8 cellular contexts compared by ENCODE assay signal in genomic region chr9:121299467-121300282, GRCh38. TPM values are rescaled to one million over a fixed set of nuclear protein-coding genes. Genes with fewer than 3 reads are reported as not detected.
DNase-seq lines count a peak whose midpoint lies in the region; ATAC-seq and TF ChIP-seq lines count a peak whose summit lies in the region.

No MANE protein-coding gene starts in this region.

- H3K9me3 Mint-ChIP-seq in osteocyte (ENCODE audit: unreplicated experiment): no peaks in the 10 kb centered on the region

- H3K4me3 Mint-ChIP-seq in osteocyte (ENCODE audit: unreplicated experiment): peak overlapping the region; percentile 81

- H3K27me3 ChIP-seq in HUES48 (ENCODE audit: control insufficient read depth, insufficient read depth, low read length): peaks cover 36% of the 10 kb centered on the region

- TF ChIP-seq CTCF in osteocyte (IDR thresholded peaks at IDR 0.05): no peak

- peak; percentile 56 for DNase-seq in ELF-1 (ENCODE audit: low read depth, low spot score)
- peak; percentile 21 for DNase-seq in activated naive CD4-positive, alpha-beta T cell treated with anti-CD3 and anti-CD28 coated beads, Interleukin-2, amount 50 U/mL, for 16 hours
- peak; percentile 91 for DNase-seq in cardiac septum (ENCODE audit: low spot score)
- DNase-seq in osteocyte (ENCODE audit: extremely low spot score, unreplicated experiment): no peak

- H3K36me3 ChIP-seq in HUES48 (ENCODE audit: control insufficient read depth, insufficient read depth, low read length): peaks cover 4% of the 10 kb centered on the region; the same call in 1 of the 2 replicates

- intact Hi-C loops in cardiac septum (cut with DNase I): loop anchor here (1.0 kb wide), 1 partner anchor 12 kb away; no protein-coding TSS in a partner anchor

- peak overlapping the region; percentile 62 for H3K4me3 ChIP-seq in HUES48 (ENCODE audit: low read depth, low read length)

- ATAC-seq in HG02884 (IDR thresholded peaks at IDR 0.05; ENCODE audit: unreplicated experiment) (no peak), GM21529 (IDR thresholded peaks at IDR 0.05; ENCODE audit: unreplicated experiment) (no peak), GM18873 (IDR thresholded peaks at IDR 0.05; ENCODE audit: low FRiP score, unreplicated experiment) (no peak)

- no peaks in the 10 kb centered on the region for H3K9me3 ChIP-seq in HUES48 (ENCODE audit: control insufficient read depth, insufficient read depth, low read length)

- H3K4me1 ChIP-seq in HUES48 (ENCODE audit: control insufficient read depth, insufficient read depth, low read length): peaks cover 22% of the 10 kb centered on the region

- H3K36me3 Mint-ChIP-seq in osteocyte (ENCODE audit: unreplicated experiment): peaks cover 17% of the 10 kb centered on the region

- H3K4me1 Mint-ChIP-seq in osteocyte (ENCODE audit: unreplicated experiment): peaks cover 29% of the 10 kb centered on the region

- no peaks in the 10 kb centered on the region for H3K27me3 Mint-ChIP-seq in osteocyte (ENCODE audit: unreplicated experiment)

- peak overlapping the region; percentile 62 for H3K27ac ChIP-seq in HUES48 (ENCODE audit: low read depth, low read length)

- no peak overlapping the region for H3K9ac ChIP-seq in HUES48 (ENCODE audit: low read depth, low read length)

- H3K27ac Mint-ChIP-seq in osteocyte (ENCODE audit: unreplicated experiment): peak overlapping the region; percentile 91

RNA-seq across cellular contexts. Expression of gene GSN, which starts 31.7 kb away (rescaled TPM):
- total RNA-seq in cardiac septum: 855 TPM
- total RNA-seq in osteocyte: 235 and 249 TPM in 2 replicates
